10 cellular contexts compared by ENCODE assay signal in the genomic region with DNA sequence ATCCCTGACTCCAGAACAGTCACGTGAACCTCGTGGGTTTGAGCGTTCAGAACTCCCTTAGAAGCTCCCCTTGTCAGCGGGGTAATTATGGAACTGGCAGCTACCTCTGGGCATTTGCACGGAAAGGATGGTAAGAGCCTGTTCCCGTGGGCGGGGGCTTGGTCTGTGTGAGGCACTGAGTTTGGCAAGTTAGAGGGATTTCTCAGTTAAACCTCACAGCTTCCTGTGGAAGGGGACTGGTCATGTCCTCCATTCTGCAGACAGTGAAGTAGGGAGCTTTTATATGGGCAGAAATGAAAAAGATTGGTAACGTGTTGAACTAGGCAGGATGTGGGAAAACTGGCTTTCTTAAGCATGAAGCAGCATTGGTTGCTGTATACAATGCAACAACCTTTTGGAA. TPM values are rescaled to one million over a fixed set of nuclear protein-coding genes. Genes with fewer than 3 reads are reported as not detected.
DNase-seq lines count a peak whose midpoint lies in the region; ATAC-seq and TF ChIP-seq lines count a peak whose summit lies in the region.
"Had no signal": no experiment of that assay in that cellular context is flagged by ENCODE, and none has a peak within 500 bp of the region (broad histone marks: within the 10 kb centered on the region; RNA-seq: fewer than 3 reads in every experiment).

No MANE protein-coding gene starts in this region.

- in situ Hi-C loops in ACHN (cut with HindIII; ENCODE audit: low pct_ligation_motif_present, low pct_unique_long_range_greater_than_20kb, low sequenced_read_pairs): no loop called here

- no peak overlapping the region for H2AFZ ChIP-seq in parathyroid adenoma

- H3K4me3 ChIP-seq in parathyroid adenoma (ENCODE audit: low read depth, low read length): no peak overlapping the region

- peak; percentile 7 for ATAC-seq in HG03095 (IDR thresholded peaks at IDR 0.05; ENCODE audit: unreplicated experiment)

- no peaks in the 10 kb centered on the region for H3K9me3 Mint-ChIP-seq in activated T-helper 1 cell treated with anti-CD3 and anti-CD28 coated beads, Interleukin-12 subunit alpha, Interleukin-12 subunit beta, Interleukin-2, Interleukin-4 antibody, amounts not matched to agents 30 ng/mL and 10 ng/mL and 1 ng/mL, durations not matched to agents 14 hours and 24 hours and 36 hours

- no peaks in the 10 kb centered on the region for H3K36me3 ChIP-seq in parathyroid adenoma (ENCODE audit: control insufficient read depth, insufficient read depth, low read length)

- no peaks in the 10 kb centered on the region for H3K9me3 ChIP-seq in parathyroid adenoma (ENCODE audit: control insufficient read depth, low read length)

- peaks cover 22% of the 10 kb centered on the region for H3K27me3 Mint-ChIP-seq in activated T-helper 1 cell treated with anti-CD3 and anti-CD28 coated beads, Interleukin-12 subunit alpha, Interleukin-12 subunit beta, Interleukin-2, Interleukin-4 antibody, amounts not matched to agents 30 ng/mL and 10 ng/mL and 1 ng/mL, durations not matched to agents 14 hours and 24 hours and 36 hours (ENCODE audit: insufficient read depth)

- H3K27me3 ChIP-seq in parathyroid adenoma (ENCODE audit: control insufficient read depth, insufficient read depth, low read length): no peaks in the 10 kb centered on the region

- peak overlapping the region; percentile 5 for H3K4me3 Mint-ChIP-seq in activated T-helper 1 cell treated with anti-CD3 and anti-CD28 coated beads, Interleukin-12 subunit alpha, Interleukin-12 subunit beta, Interleukin-2, Interleukin-4 antibody, amounts not matched to agents 30 ng/mL and 10 ng/mL and 1 ng/mL, durations not matched to agents 14 hours and 24 hours and 36 hours

- H3K4me2 ChIP-seq in parathyroid adenoma (ENCODE audit: low read length): no peak overlapping the region

- H3K79me2 ChIP-seq in parathyroid adenoma: no peaks in the 10 kb centered on the region

- intact Hi-C loops in activated T-helper 1 cell treated with anti-CD3 and anti-CD28 coated beads, Interleukin-12 subunit alpha, Interleukin-12 subunit beta, Interleukin-2, Interleukin-4 antibody, amounts not matched to agents 30 ng/mL and 10 ng/mL and 1 ng/mL, durations not matched to agents 14 hours and 24 hours and 36 hours (cut with micrococcal nuclease): loop anchor here (1.0 kb wide), 2 partner anchors 17 to 85 kb away; no protein-coding TSS in a partner anchor

- H3K4me1 ChIP-seq in parathyroid adenoma: no peaks in the 10 kb centered on the region

- TF ChIP-seq CTCF in parathyroid adenoma (IDR thresholded peaks at IDR 0.05): no peak

- no peak overlapping the region for H3K9ac ChIP-seq in parathyroid adenoma

- peaks cover 17% of the 10 kb centered on the region for H3K4me1 Mint-ChIP-seq in activated T-helper 1 cell treated with anti-CD3 and anti-CD28 coated beads, Interleukin-12 subunit alpha, Interleukin-12 subunit beta, Interleukin-2, Interleukin-4 antibody, amounts not matched to agents 30 ng/mL and 10 ng/mL and 1 ng/mL, durations not matched to agents 14 hours and 24 hours and 36 hours (ENCODE audit: low read depth)

- H3K36me3 Mint-ChIP-seq in activated T-helper 1 cell treated with anti-CD3 and anti-CD28 coated beads, Interleukin-12 subunit alpha, Interleukin-12 subunit beta, Interleukin-2, Interleukin-4 antibody, amounts not matched to agents 30 ng/mL and 10 ng/mL and 1 ng/mL, durations not matched to agents 14 hours and 24 hours and 36 hours (ENCODE audit: low read depth): no peaks in the 10 kb centered on the region

- DNase-seq in GF-D8 (lab: John Stamatoyannopoulos, UW) (peak; percentile 24), NCI-H345 (lab: John Stamatoyannopoulos, UW) (no peak), DMS153 (lab: John Stamatoyannopoulos, UW) (no peak), ACHN (no peak), NCI-H446 (lab: John Stamatoyannopoulos, UW) (no peak)
- no peak for DNase-seq in activated T-helper 1 cell treated with anti-CD3 and anti-CD28 coated beads, Interleukin-12 subunit alpha, Interleukin-12 subunit beta, Interleukin-2, Interleukin-4 antibody, amounts not matched to agents 30 ng/mL and 10 ng/mL and 1 ng/mL, durations not matched to agents 14 hours and 24 hours and 36 hours (ENCODE audit: low spot score)
- DNase-seq: cortex of kidney had no signal

- peak overlapping the region; percentile 1 for H3K27ac ChIP-seq in parathyroid adenoma
- H3K27ac ChIP-seq: VCaP had no signal

- H3K27ac Mint-ChIP-seq in activated T-helper 1 cell treated with anti-CD3 and anti-CD28 coated beads, Interleukin-12 subunit alpha, Interleukin-12 subunit beta, Interleukin-2, Interleukin-4 antibody, amounts not matched to agents 30 ng/mL and 10 ng/mL and 1 ng/mL, durations not matched to agents 14 hours and 24 hours and 36 hours: peak overlapping the region; percentile 13

RNA-seq across cellular contexts. Expression of a gene that starts 16.0 kb away (rescaled TPM):
- 0.83 and 0.88 TPM in 2 replicates for total RNA-seq in activated T-helper 1 cell treated with anti-CD3 and anti-CD28 coated beads, Interleukin-12 subunit alpha, Interleukin-12 subunit beta, Interleukin-2, Interleukin-4 antibody, amounts not matched to agents 30 ng/mL and 10 ng/mL and 1 ng/mL, durations not matched to agents 14 hours and 24 hours and 36 hours

RNA-seq across cellular contexts. Expression of a gene that starts 53.1 kb away (rescaled TPM):
- not detected in 2 replicates for total RNA-seq in activated T-helper 1 cell treated with anti-CD3 and anti-CD28 coated beads, Interleukin-12 subunit alpha, Interleukin-12 subunit beta, Interleukin-2, Interleukin-4 antibody, amounts not matched to agents 30 ng/mL and 10 ng/mL and 1 ng/mL, durations not matched to agents 14 hours and 24 hours and 36 hours
